Comparison of ENCODE assay signal across 15 cellular contexts in genomic region chr4:10153161-10153560, GRCh38. TPM values are rescaled to one million over a fixed set of nuclear protein-coding genes. Genes with fewer than 3 reads are reported as not detected.
DNase-seq lines count a peak whose midpoint lies in the region; ATAC-seq, FAIRE-seq and TF ChIP-seq lines count a peak whose summit lies in the region.
"Had no signal": no experiment of that assay in that cellular context is flagged by ENCODE, and none has a peak within 500 bp of the region (broad histone marks: within the 10 kb centered on the region; RNA-seq: fewer than 3 reads in every experiment).

No MANE protein-coding gene starts in this region.

- H3K27me3 Mint-ChIP-seq in HFFc6 (ENCODE audit: insufficient read depth) = peaks cover 59% of the 10 kb centered on the region

- H3K9me3 ChIP-seq in BLaER1 (no peaks in the 10 kb centered on the region), GM12878 (replicated peaks; ENCODE audit: control insufficient read depth, insufficient read depth, low read length) (no peaks in the 10 kb centered on the region), SJCRH30 (replicated peaks) (no peaks in the 10 kb centered on the region)
- H3K9me3 ChIP-seq: HAP-1 had no signal

- peaks cover 55% of the 10 kb centered on the region for H3K4me1 ChIP-seq in BLaER1
- peaks cover 9% of the 10 kb centered on the region for H3K4me1 ChIP-seq in GM12878 (ENCODE audit: control insufficient read depth, insufficient read depth, low read length)
- no peaks in the 10 kb centered on the region for H3K4me1 ChIP-seq in SJCRH30
- H3K4me1 ChIP-seq: HAP-1 had no signal

- ATAC-seq in GM12878 = no peak

- TF ChIP-seq CTCF in GM12864 (IDR thresholded peaks at IDR 0.05; ENCODE audit: low read depth, low read length, missing control alignments) (peak; percentile 1), HFFc6 (IDR thresholded peaks at IDR 0.05) (peak; percentile 18; the same call in 1 of the 2 replicates), GM12878 (IDR thresholded peaks at IDR 0.05 in 2 of 3, conservative IDR thresholded peaks at IDR 0.05 in 1 of 3; ENCODE audit: control insufficient read depth in 2 of 3, extremely low read depth in 1 of 3, insufficient read depth in 1 of 3, low read depth in 3 of 3, low read length in 3 of 3) (no peak)

- intact Hi-C loops in GM12878 (cut with micrococcal nuclease; ENCODE audit: unreplicated experiment) = loop anchor here (10.0 kb wide), 1 partner anchor 388 kb away; no protein-coding TSS in a partner anchor

- no peak for TF ChIP-seq POLR2A in GM12878 (IDR thresholded peaks at IDR 0.05; ENCODE audit: low read depth, low read length)

- no peaks in the 10 kb centered on the region for H3K9me3 Mint-ChIP-seq in HFFc6
- H3K9me3 Mint-ChIP-seq: CD4-positive, alpha-beta memory T cell had no signal

- POLR2A ChIA-PET in GM12878 (lab: Charles Lee) = no interaction called here

- no peak overlapping the region for H3K27ac Mint-ChIP-seq in HFFc6
- H3K27ac Mint-ChIP-seq: B cell; CD4-positive, alpha-beta memory T cell had no signal

- TF ChIP-seq EP300 in GM12878 (IDR thresholded peaks at IDR 0.05; ENCODE audit: borderline replicate concordance in 1 of 2, control insufficient read depth in 1 of 2, low read depth in 2 of 2, low read length in 2 of 2) = no peak

- FAIRE-seq in GM12878 (lab: Jason Lieb, UNC) = no peak
- FAIRE-seq: A204.1, GM12891, H1 had no signal

- H3K4me3 ChIP-seq in BLaER1 (no peak overlapping the region), GM12864 (ENCODE audit: low read depth, low read length) (no peak overlapping the region), GM12878 (no peak overlapping the region), SJCRH30 (no peak overlapping the region)
- H3K4me3 ChIP-seq: HAP-1 had no signal

- no peak for DNase-seq in GM12864 (ENCODE audit: low read depth)
- DNase-seq in HFFc6 = no peak
- DNase-seq in GM12878 (ENCODE audit: low read depth, low spot score) = no peak
- no peak for DNase-seq in SJCRH30
- DNase-seq in islet precursor cell = no peak
- DNase-seq in GDM1 (lab: John Stamatoyannopoulos, UW) = no peak
- DNase-seq: CD4-positive, alpha-beta memory T cell had no signal

- 0% methylated on average over 1 of the region's 1 CpG for WGBS in GM12878 (ENCODE audit: insufficient coverage, insufficient replicate concordance, low lambda C conversion rate, missing lambda C conversion rate)

- RAD21 ChIA-PET in GM12878 (lab: Charles Lee; ENCODE audit: unreplicated experiment) = no interaction called here

- no peak for TF ChIP-seq RAD21 in GM12878 (IDR thresholded peaks at IDR 0.05; ENCODE audit: insufficient read depth, low read depth, low read length)

- in situ Hi-C loops in GM12878 (cut with MboI) = no loop called here

- no peaks in the 10 kb centered on the region for H3K27me3 ChIP-seq in BLaER1
- no peaks in the 10 kb centered on the region for H3K27me3 ChIP-seq in GM12878 (replicated peaks in 1 of 2; ENCODE audit: control insufficient read depth in 2 of 2, insufficient read depth in 2 of 2, low read length in 1 of 2)
- peaks cover 13% of the 10 kb centered on the region for H3K27me3 ChIP-seq in SJCRH30

- H3K36me3 Mint-ChIP-seq in HFFc6 (ENCODE audit: low read depth) = no peaks in the 10 kb centered on the region
- H3K36me3 Mint-ChIP-seq: CD4-positive, alpha-beta memory T cell had no signal

- no peaks in the 10 kb centered on the region for H4K20me1 ChIP-seq in BLaER1
- H4K20me1 ChIP-seq in GM12878 (ENCODE audit: control insufficient read depth, insufficient read depth) = no peaks in the 10 kb centered on the region

- SMC1A ChIA-PET in GM12878 (lab: Charles Lee; ENCODE audit: uncharacterized antibody, unreplicated experiment) = no interaction called here

- H2AFZ ChIP-seq in GM12878 (ENCODE audit: control insufficient read depth, low read depth, low read length) = no peak overlapping the region

- H3K4me3 Mint-ChIP-seq in HFFc6 = no peak overlapping the region
- H3K4me3 Mint-ChIP-seq: B cell; CD4-positive, alpha-beta memory T cell had no signal

- BruUV-seq in GM12878 (replicated peaks; lab: Mats Ljungman, UMichigan) = no TSS peak

- H3K36me3 ChIP-seq in BLaER1 = no peaks in the 10 kb centered on the region
- no peaks in the 10 kb centered on the region for H3K36me3 ChIP-seq in GM12878 (ENCODE audit: control insufficient read depth in 2 of 2, insufficient read depth in 2 of 2, low read length in 1 of 2)
- no peaks in the 10 kb centered on the region for H3K36me3 ChIP-seq in SJCRH30
- H3K36me3 ChIP-seq: HAP-1 had no signal

- H3K79me2 ChIP-seq in GM12878 (ENCODE audit: control insufficient read depth, insufficient read depth, low read length) = no peaks in the 10 kb centered on the region

- CTCF ChIA-PET in GM12878 (lab: Yijun Ruan, JAX) = interaction anchor here (0.7 to 1.7 kb wide), 2 partner anchors 9 to 384 kb away, joined by 3 to 4 read pairs; no protein-coding TSS in a partner anchor

- H3K4me2 ChIP-seq in BLaER1 (0 out of 2 replicates have a peak overlapping the region, but pooled peaks have one; percentile 87), GM12878 (ENCODE audit: control insufficient read depth, insufficient read depth) (no peak overlapping the region)

- H3K27ac ChIP-seq in BLaER1 (no peak overlapping the region), GM12878 (ENCODE audit: control insufficient read depth, insufficient read depth) (no peak overlapping the region), SJCRH30 (no peak overlapping the region)
- H3K27ac ChIP-seq: C4-2B, HL-60 had no signal

- peaks cover 6% of the 10 kb centered on the region for H3K4me1 Mint-ChIP-seq in HFFc6 (ENCODE audit: low read depth)

- H3K9ac ChIP-seq in BLaER1 (no peak overlapping the region), GM12878 (ENCODE audit: control insufficient read depth, insufficient read depth, low read length) (no peak overlapping the region)

TF ChIP-seq in GM12878, 131 proteins besides CTCF, POLR2A, EP300 and RAD21:
- TF ChIP-seq TCF3 (IDR thresholded peaks at IDR 0.05; ENCODE audit: borderline replicate concordance, insufficient read depth, low read depth, low read length) = 0 out of 2 replicates have a peak, but pooled peaks have one; percentile 67
- TF ChIP-seq RBBP5 (conservative IDR thresholded peaks at IDR 0.05) = no peak

RNA-seq across cellular contexts. Expression of gene WDR1, which starts 36.6 kb away (rescaled TPM):
- total RNA-seq in HFFc6 (2021; fragmentation: NEBNext Ultra II Directional; extraction: Animal tissue kit (Norgen Biotek cat#: 25700)) = 100 to 1,000 TPM; 720 to 838 (median 782) TPM
- 70.7 and 75.4 TPM in 2 replicates for total RNA-seq in GM12878 (2013; cell fraction: nucleolus; rRNA removed)
- total RNA-seq in GM12878 (2014; rRNA removed) (250 and 290 TPM in 2 replicates), GM12878 (2014; rRNA removed; fragmentation: Illumina TruSeq; extraction: Trizol) (202 and 221 TPM in 2 replicates), GM12878 (2021) (397 and 420 TPM in 2 replicates)
- polyA plus RNA-seq in GM12878 (2011; ENCODE audit: low read depth) = 99.8 TPM
- polyA plus RNA-seq in GM12878 (2011; rRNA removed) (297 and 322 TPM in 2 replicates), GM12878 (2014; fragmentation: Illumina TruSeq; extraction: Trizol) (289 and 325 TPM in 2 replicates), GM12878 (2014; fragmentation: Nextera tagmentation; extraction: Ambion mirVana) (10 to 100 TPM; 28.5 to 57.1 TPM), GM12878 (2014; rRNA removed) (276 and 292 TPM in 2 replicates), GM12878 (2016; fragmentation: Nextera tagmentation; extraction: Ambion mirVana) (100 to 1,000 TPM; 334 to 348 TPM)
- 401 and 501 TPM in 2 replicates for polyA plus RNA-seq in GM12878 (2011; cell fraction: cytosol; rRNA removed)
- 291 and 412 TPM in 2 replicates for polyA plus RNA-seq in GM12878 (2011; cell fraction: nucleus; rRNA removed)
- 164 and 182 TPM in 2 replicates for polyA plus RNA-seq in GM12878 (2012)
- polyA minus RNA-seq in GM12878 (2011; rRNA and poly(A)+ RNA removed) = 278 and 351 TPM in 2 replicates
- polyA minus RNA-seq in GM12878 (2011; cell fraction: cytosol; rRNA and poly(A)+ RNA removed) = 100.0 and 127 TPM in 2 replicates
- 60.9 and 119 TPM in 2 replicates for polyA minus RNA-seq in GM12878 (2011; cell fraction: nucleus; rRNA and poly(A)+ RNA removed)
- 95.1 and 95.7 TPM in 2 replicates for total RNA-seq in SJCRH30 (2014; rRNA removed; shearing (Covaris generic))

Comparison
In these comparisons a context has a peak if more than half of its experiments do, and no peak if none do; other contexts are left out.
1. CTCF ChIP-seq: peak in GM12864 (single experiment) and HFFc6 (single experiment); none in GM12878 (0 of 3).